In the genomic region with DNA sequence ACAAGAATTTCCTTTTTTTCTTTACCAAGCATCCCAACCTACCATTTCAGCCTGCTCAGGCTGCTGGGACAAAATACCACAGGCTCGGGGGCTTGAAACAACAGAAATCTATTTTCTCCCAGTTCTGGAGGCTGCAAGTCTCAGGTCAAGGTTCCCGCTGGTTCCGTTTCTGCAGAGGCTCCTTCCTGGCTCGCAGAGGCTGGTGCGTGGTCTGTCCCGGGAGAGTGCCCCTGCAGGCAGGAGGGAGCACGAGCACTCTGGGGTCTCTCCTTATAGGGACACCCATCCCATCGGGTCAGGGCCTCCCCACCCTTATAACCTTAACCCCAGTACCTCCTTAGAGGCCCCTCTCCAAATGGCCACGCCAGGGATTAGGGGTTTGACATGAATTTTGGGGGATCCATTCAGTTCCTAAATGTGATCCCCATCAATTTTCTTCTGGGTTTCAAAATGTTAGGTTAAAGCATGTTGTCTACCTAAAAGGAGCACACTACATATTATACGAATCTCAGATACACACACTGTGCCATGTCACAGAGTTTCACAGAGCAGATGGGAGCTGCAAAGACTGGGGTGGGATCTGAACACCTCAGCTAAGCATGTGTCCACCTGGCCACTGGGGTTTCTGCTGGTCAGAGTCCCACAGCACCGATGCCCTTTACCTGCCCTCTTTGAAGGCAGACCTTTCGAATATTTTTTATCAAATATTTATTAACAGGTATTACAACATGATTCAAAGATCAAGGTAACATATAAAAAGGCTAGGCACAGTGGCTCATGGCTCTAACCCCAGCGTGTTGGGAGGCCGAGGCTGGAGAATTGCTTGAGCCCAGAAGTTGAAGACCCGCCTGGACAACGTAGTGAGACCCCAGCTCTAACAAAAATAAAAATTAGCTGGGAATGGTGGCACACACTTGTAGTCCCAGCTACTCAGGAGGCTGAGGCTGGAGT, we compare ENCODE assay signal across 7 cellular contexts. TPM values are rescaled to one million over a fixed set of nuclear protein-coding genes. Genes with fewer than 3 reads are reported as not detected.
DNase-seq lines count a peak whose midpoint lies in the region; ATAC-seq, FAIRE-seq and TF ChIP-seq lines count a peak whose summit lies in the region.

No MANE protein-coding gene starts in this region.

- DNase-seq in GM12891 (ENCODE audit: insufficient read length, low spot score) (peak; percentile 39), HT-29 (ENCODE audit: low spot score) (peak; percentile 62), heart left ventricle (peak in 3 of 5 donors; percentile 55 to 73 (median 61)), sciatic nerve (ENCODE audit: low spot score) (no peak), NCI-H146 treated with DMSO at 0.1 percent for 48 hours (lab: John Stamatoyannopoulos, UW; ENCODE audit: unreplicated experiment) (no peak), KG1 (lab: John Stamatoyannopoulos, UW) (no peak)
- peak; percentile 12 to 45 for DNase-seq in activated T-cell treated with anti-CD3 and anti-CD28 coated beads, Interleukin-2, amount 50 U/mL, for 72 hours

- WGBS in heart left ventricle, 4 donors = 56 to 61% (median 58%) methylated on average over 16 of the region's 16 CpGs

- peaks cover 0 to 39% (median 30%) of the 10 kb centered on the region in 9 donors for H3K36me3 ChIP-seq in heart left ventricle

- intact Hi-C loops in heart left ventricle (cut with DNase I) = loop anchor here in 3 of 10 donors (5.0 kb wide), 2 partner anchors 70 to 115 kb away; no protein-coding TSS in a partner anchor
- intact Hi-C loops in sciatic nerve (cut with DNase I) = no loop called here

- peak; percentile 68 to 76 for ATAC-seq in activated T-cell treated with anti-CD3 and anti-CD28 coated beads, Interleukin-2, amount 50 U/mL, for 72 hours (replicated peaks in 1 of 2)
- peak; percentile 32 to 56 (median 52) for ATAC-seq in heart left ventricle
- peak; percentile 73 for ATAC-seq in sciatic nerve

- H3K9me3 ChIP-seq in heart left ventricle = no peaks in the 10 kb centered on the region

- peaks cover 0 to 12% of the 10 kb centered on the region in 2 donors for H3K36me3 Mint-ChIP-seq in activated T-cell treated with anti-CD3 and anti-CD28 coated beads, Interleukin-2, amount 50 U/mL, for 72 hours (ENCODE audit: insufficient read depth in 2 of 2)

- TF ChIP-seq POLR2A in GM12891 (IDR thresholded peaks at IDR 0.05; ENCODE audit: low read depth, low read length) = no peak
- TF ChIP-seq POLR2A in heart left ventricle (IDR thresholded peaks at IDR 0.05) = no peak

- H3K27me3 Mint-ChIP-seq in activated T-cell treated with anti-CD3 and anti-CD28 coated beads, Interleukin-2, amount 50 U/mL, for 72 hours (ENCODE audit: low read depth) = no peaks in the 10 kb centered on the region

- peak overlapping the region; percentile 15 to 65 (median 47) for H3K4me3 ChIP-seq in heart left ventricle

- FAIRE-seq in GM12891 (lab: Jason Lieb, UNC) = no peak

- peak overlapping the region; percentile 73 to 78 for H3K4me3 Mint-ChIP-seq in activated T-cell treated with anti-CD3 and anti-CD28 coated beads, Interleukin-2, amount 50 U/mL, for 72 hours

- H3K9me3 Mint-ChIP-seq in activated T-cell treated with anti-CD3 and anti-CD28 coated beads, Interleukin-2, amount 50 U/mL, for 72 hours = no peaks in the 10 kb centered on the region

- H3K27ac Mint-ChIP-seq in activated T-cell treated with anti-CD3 and anti-CD28 coated beads, Interleukin-2, amount 50 U/mL, for 72 hours = peak overlapping the region; percentile 75

- no peaks in the 10 kb centered on the region for H3K27me3 ChIP-seq in heart left ventricle

- H3K4me1 ChIP-seq in heart left ventricle = peaks cover 2 to 33% (median 18%) of the 10 kb centered on the region in 12 donors

- peak in 11 of 12 donors; percentile 9 to 66 (median 34) for TF ChIP-seq CTCF in heart left ventricle (IDR thresholded peaks at IDR 0.05)

- H3K27ac ChIP-seq in heart left ventricle = peak overlapping the region; percentile 85 to 97 (median 92)

- peaks cover 3% of the 10 kb centered on the region for H3K4me1 Mint-ChIP-seq in activated T-cell treated with anti-CD3 and anti-CD28 coated beads, Interleukin-2, amount 50 U/mL, for 72 hours (ENCODE audit: low read depth)

TF ChIP-seq in GM12891, 5 proteins besides CTCF, POLR2A, EP300 and RAD21:
- TF ChIP-seq PAX5 (IDR thresholded peaks at IDR 0.05; ENCODE audit: insufficient read depth, low read length, severe bottlenecking) = no peak
- TF ChIP-seq POU2F2 (IDR thresholded peaks at IDR 0.05; ENCODE audit: low read depth, low read length) = no peak
- TF ChIP-seq POLR2AphosphoS5 (IDR thresholded peaks at IDR 0.05; ENCODE audit: low read depth, low read length) = no peak
- no peak for TF ChIP-seq SPI1 (IDR thresholded peaks at IDR 0.05; ENCODE audit: low read depth, low read length)
- no peak for TF ChIP-seq TAF1 (IDR thresholded peaks at IDR 0.05; ENCODE audit: low read depth, low read length)

RNA-seq across cellular contexts. Expression of a gene that starts 17.6 kb away (rescaled TPM):
- 16.1 TPM for polyA plus RNA-seq in GM12891 (2012; ENCODE audit: low read depth, missing spikeins)
- total RNA-seq in HT-29 (2014; rRNA removed; shearing (Covaris generic)) = 41.7 and 47.4 TPM in 2 replicates
- total RNA-seq in activated T-cell treated with anti-CD3 and anti-CD28 coated beads, Interleukin-2, amount 50 U/mL, for 72 hours = 10 to 100 TPM; 24.1 to 26.4 TPM
- total RNA-seq in heart left ventricle (100 to 1,000 TPM in 8 of 9 donors, 10 to 100 TPM in 1; 94.6 to 200 (median 172) TPM), sciatic nerve (52.9 TPM)
- 100 to 1,000 TPM in 1 of 2 donors, 10 to 100 TPM in 1; 69.2 to 139 TPM for polyA plus RNA-seq in heart left ventricle

RNA-seq across cellular contexts. Expression of a gene that starts 21.2 kb away (rescaled TPM):
- 19.1 TPM for polyA plus RNA-seq in GM12891 (2012; ENCODE audit: low read depth, missing spikeins)
- 20.0 and 28.1 TPM in 2 replicates for total RNA-seq in HT-29 (2014; rRNA removed; shearing (Covaris generic))
- 10 to 100 TPM; 23.4 to 24.1 TPM for total RNA-seq in activated T-cell treated with anti-CD3 and anti-CD28 coated beads, Interleukin-2, amount 50 U/mL, for 72 hours
- total RNA-seq in heart left ventricle (10 to 100 TPM; 18.3 to 23.6 (median 20.0) TPM), sciatic nerve (19.0 TPM)
- 10 to 100 TPM; 12.8 to 31.4 TPM for polyA plus RNA-seq in heart left ventricle

RNA-seq across cellular contexts. Expression of a gene that starts 38.1 kb away (rescaled TPM):
- polyA plus RNA-seq in GM12891 (2012; ENCODE audit: low read depth, missing spikeins) = 3,128 TPM
- 1,412 and 1,563 TPM in 2 replicates for total RNA-seq in HT-29 (2014; rRNA removed; shearing (Covaris generic))
- total RNA-seq in activated T-cell treated with anti-CD3 and anti-CD28 coated beads, Interleukin-2, amount 50 U/mL, for 72 hours = 1,000 to 10,000 TPM; 1,606 to 1,760 TPM
- 1,000 to 10,000 TPM in 1 of 9 donors, 100 to 1,000 TPM in 8; 407 to 1,112 (median 628) TPM for total RNA-seq in heart left ventricle
- 1,000 to 10,000 TPM; 1,474 to 1,813 TPM for polyA plus RNA-seq in heart left ventricle
- 852 TPM for total RNA-seq in sciatic nerve

RNA-seq across cellular contexts. Expression of a gene that starts 58.0 kb away (rescaled TPM):
- 1.1 TPM for polyA plus RNA-seq in GM12891 (2012; ENCODE audit: low read depth, missing spikeins)
- not detected in 2 replicates for total RNA-seq in HT-29 (2014; rRNA removed; shearing (Covaris generic))
- under 1 TPM; 0.21 to 0.41 TPM for total RNA-seq in activated T-cell treated with anti-CD3 and anti-CD28 coated beads, Interleukin-2, amount 50 U/mL, for 72 hours
- total RNA-seq in heart left ventricle = 1 to 10 TPM; 2.3 to 9.9 (median 2.9) TPM
- 10 to 100 TPM in 1 of 2 donors, 1 to 10 TPM in 1; 8.8 to 12.5 TPM for polyA plus RNA-seq in heart left ventricle
- total RNA-seq in sciatic nerve = 1.1 TPM

Comparison
In these comparisons a context has a peak if more than half of its experiments do, and no peak if none do; other contexts are left out.
1. DNase-seq: peak in GM12891 (single experiment), HT-29 (single experiment), activated T-cell treated with anti-CD3 and anti-CD28 coated beads, Interleukin-2, amount 50 U/mL, for 72 hours (2 of 2) and heart left ventricle (3 of 5); none in sciatic nerve (single experiment), NCI-H146 treated with DMSO at 0.1 percent for 48 hours (single experiment) and KG1 (single experiment).
2. Peak in every context shown above with its lines, with median percentiles within 50 percentile points of each other: ATAC-seq.